In the genomic region with DNA sequence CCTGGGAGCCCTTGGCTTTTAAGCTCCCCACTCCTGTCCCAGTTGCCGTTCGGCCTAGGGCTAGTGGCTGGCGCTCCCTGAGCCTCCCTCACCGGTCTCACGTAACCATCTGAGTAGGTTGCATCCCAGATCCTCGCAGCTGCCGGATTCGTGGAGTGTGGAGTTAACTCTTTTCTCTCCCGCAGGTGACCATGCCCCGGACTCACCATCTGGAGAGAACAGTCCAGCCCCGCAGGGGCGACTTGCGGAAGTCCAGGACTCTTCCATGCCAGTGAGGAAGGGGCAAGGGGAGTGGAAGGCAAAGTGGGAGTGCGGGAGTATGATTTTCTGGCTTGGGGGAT, we compare ENCODE assay signal across 1 cellular context.
A peak's percentile ranks its signal among the peaks of the same experiment; 100 is the strongest.
TF ChIP-seq lines count a peak whose summit lies in the region.

No MANE protein-coding gene starts in this region.

TF ChIP-seq in HepG2, 621 proteins besides CTCF, POLR2A, EP300 and RAD21 (continues in another document):
- TF ChIP-seq MED13 (CRISPR knock-in tag; IDR thresholded peaks at IDR 0.05) (no peak), ZKSCAN5 (CRISPR knock-in tag; IDR thresholded peaks at IDR 0.05) (no peak), ZNF569 (CRISPR knock-in tag; IDR thresholded peaks at IDR 0.05; ENCODE audit: borderline replicate concordance) (0 out of 2 replicates have a peak, but pooled peaks have one; percentile 4), ZNF121 (CRISPR knock-in tag; IDR thresholded peaks at IDR 0.05) (no peak), ZNF883 (CRISPR knock-in tag; IDR thresholded peaks at IDR 0.05; ENCODE audit: not compliant biosample characterization) (no peak), ZNF44 (CRISPR knock-in tag; IDR thresholded peaks at IDR 0.05) (0 out of 2 replicates have a peak, but pooled peaks have one; percentile 4), FOXP1 (IDR thresholded peaks at IDR 0.05) (no peak), FOXP1 (CRISPR knock-in tag; IDR thresholded peaks at IDR 0.05) (no peak), SATB2 (CRISPR knock-in tag; IDR thresholded peaks at IDR 0.05) (0 out of 2 replicates have a peak, but pooled peaks have one; percentile 15), TBX2 (CRISPR knock-in tag; IDR thresholded peaks at IDR 0.05; ENCODE audit: borderline replicate concordance) (no peak), ZNF644 (CRISPR knock-in tag; IDR thresholded peaks at IDR 0.05; ENCODE audit: low read depth) (no peak), HNF4A (CRISPR knock-in tag; IDR thresholded peaks at IDR 0.05) (no peak), PHF5A (CRISPR knock-in tag; IDR thresholded peaks at IDR 0.05; ENCODE audit: low read depth, unreplicated experiment) (no peak), SOX5 (CRISPR knock-in tag; IDR thresholded peaks at IDR 0.05; ENCODE audit: borderline replicate concordance) (no peak), TARDBP (CRISPR knock-in tag; IDR thresholded peaks at IDR 0.05) (no peak), MYC (CRISPR knock-in tag; IDR thresholded peaks at IDR 0.05; ENCODE audit: borderline replicate concordance) (0 out of 2 replicates have a peak, but pooled peaks have one; percentile 5), SRY (CRISPR knock-in tag; IDR thresholded peaks at IDR 0.05) (no peak), ZNF550 (CRISPR knock-in tag; IDR thresholded peaks at IDR 0.05; ENCODE audit: borderline replicate concordance) (no peak), SMAD3 (CRISPR knock-in tag; IDR thresholded peaks at IDR 0.05) (no peak), GATAD2A (CRISPR knock-in tag; IDR thresholded peaks at IDR 0.05) (no peak), PITX1 (CRISPR knock-in tag; IDR thresholded peaks at IDR 0.05) (no peak), ZNF709 (CRISPR knock-in tag; IDR thresholded peaks at IDR 0.05) (no peak), MLLT10 (CRISPR knock-in tag; IDR thresholded peaks at IDR 0.05) (no peak), SNRNP70 (IDR thresholded peaks at IDR 0.05; ENCODE audit: low read depth, low read length) (no peak), MYNN (CRISPR knock-in tag; IDR thresholded peaks at IDR 0.05; ENCODE audit: low read depth) (no peak), NBN (conservative IDR thresholded peaks at IDR 0.05) (no peak), ZNF501 (CRISPR knock-in tag; IDR thresholded peaks at IDR 0.05) (no peak), TCF12 (IDR thresholded peaks at IDR 0.05) (no peak), TCF12 (CRISPR knock-in tag; IDR thresholded peaks at IDR 0.05) (no peak), ZNF660 (CRISPR knock-in tag; IDR thresholded peaks at IDR 0.05; ENCODE audit: borderline replicate concordance, low read depth) (no peak), SIX1 (CRISPR knock-in tag; IDR thresholded peaks at IDR 0.05; ENCODE audit: borderline replicate concordance) (no peak), POLR2G (IDR thresholded peaks at IDR 0.05; ENCODE audit: low read depth, low read length) (no peak), ZNF652 (CRISPR knock-in tag; IDR thresholded peaks at IDR 0.05; ENCODE audit: borderline replicate concordance, low read depth) (peak; percentile 75), KDM5B (CRISPR knock-in tag; IDR thresholded peaks at IDR 0.05; ENCODE audit: borderline replicate concordance) (no peak), KDM5A (IDR thresholded peaks at IDR 0.05; ENCODE audit: borderline replicate concordance, low read length) (no peak), ZSCAN9 (CRISPR knock-in tag; IDR thresholded peaks at IDR 0.05; ENCODE audit: borderline replicate concordance) (no peak), IRF2 (CRISPR knock-in tag; IDR thresholded peaks at IDR 0.05) (no peak)
- TF ChIP-seq, protein P1, sequence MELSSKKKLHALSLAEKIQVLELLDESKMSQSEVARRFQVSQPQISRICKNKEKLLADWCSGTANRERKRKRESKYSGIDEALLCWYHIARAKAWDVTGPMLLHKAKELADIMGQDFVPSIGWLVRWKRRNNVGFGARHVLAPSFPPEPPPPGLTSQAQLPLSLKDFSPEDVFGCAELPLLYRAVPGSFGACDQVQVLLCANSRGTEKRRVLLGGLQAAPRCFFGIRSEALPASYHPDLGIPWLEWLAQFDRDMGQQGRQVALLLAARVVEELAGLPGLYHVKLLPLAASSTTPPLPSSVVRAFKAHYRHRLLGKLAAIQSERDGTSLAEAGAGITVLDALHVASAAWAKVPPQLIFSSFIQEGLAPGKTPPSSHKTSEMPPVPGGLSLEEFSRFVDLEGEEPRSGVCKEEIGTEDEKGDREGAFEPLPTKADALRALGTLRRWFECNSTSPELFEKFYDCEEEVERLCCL (CRISPR knock-in tag; IDR thresholded peaks at IDR 0.05; ENCODE audit: borderline replicate concordance), result no peak
- TF ChIP-seq, protein P2, sequence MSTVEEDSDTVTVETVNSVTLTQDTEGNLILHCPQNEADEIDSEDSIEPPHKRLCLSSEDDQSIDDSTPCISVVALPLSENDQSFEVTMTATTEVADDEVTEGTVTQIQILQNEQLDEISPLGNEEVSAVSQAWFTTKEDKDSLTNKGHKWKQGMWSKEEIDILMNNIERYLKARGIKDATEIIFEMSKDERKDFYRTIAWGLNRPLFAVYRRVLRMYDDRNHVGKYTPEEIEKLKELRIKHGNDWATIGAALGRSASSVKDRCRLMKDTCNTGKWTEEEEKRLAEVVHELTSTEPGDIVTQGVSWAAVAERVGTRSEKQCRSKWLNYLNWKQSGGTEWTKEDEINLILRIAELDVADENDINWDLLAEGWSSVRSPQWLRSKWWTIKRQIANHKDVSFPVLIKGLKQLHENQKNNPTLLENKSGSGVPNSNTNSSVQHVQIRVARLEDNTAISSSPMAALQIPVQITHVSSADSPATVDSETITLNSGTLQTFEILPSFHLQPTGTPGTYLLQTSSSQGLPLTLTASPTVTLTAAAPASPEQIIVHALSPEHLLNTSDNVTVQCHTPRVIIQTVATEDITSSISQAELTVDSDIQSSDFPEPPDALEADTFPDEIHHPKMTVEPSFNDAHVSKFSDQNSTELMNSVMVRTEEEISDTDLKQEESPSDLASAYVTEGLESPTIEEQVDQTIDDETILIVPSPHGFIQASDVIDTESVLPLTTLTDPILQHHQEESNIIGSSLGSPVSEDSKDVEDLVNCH (CRISPR knock-in tag; IDR thresholded peaks at IDR 0.05), result no peak
- TF ChIP-seq, protein P3, sequence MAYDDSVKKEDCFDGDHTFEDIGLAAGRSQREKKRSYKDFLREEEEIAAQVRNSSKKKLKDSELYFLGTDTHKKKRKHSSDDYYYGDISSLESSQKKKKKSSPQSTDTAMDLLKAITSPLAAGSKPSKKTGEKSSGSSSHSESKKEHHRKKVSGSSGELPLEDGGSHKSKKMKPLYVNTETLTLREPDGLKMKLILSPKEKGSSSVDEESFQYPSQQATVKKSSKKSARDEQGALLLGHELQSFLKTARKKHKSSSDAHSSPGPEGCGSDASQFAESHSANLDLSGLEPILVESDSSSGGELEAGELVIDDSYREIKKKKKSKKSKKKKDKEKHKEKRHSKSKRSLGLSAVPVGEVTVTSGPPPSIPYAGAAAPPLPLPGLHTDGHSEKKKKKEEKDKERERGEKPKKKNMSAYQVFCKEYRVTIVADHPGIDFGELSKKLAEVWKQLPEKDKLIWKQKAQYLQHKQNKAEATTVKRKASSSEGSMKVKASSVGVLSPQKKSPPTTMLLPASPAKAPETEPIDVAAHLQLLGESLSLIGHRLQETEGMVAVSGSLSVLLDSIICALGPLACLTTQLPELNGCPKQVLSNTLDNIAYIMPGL (CRISPR knock-in tag; IDR thresholded peaks at IDR 0.05; ENCODE audit: borderline replicate concordance in 1 of 2, low read depth in 1 of 2), result no peak
- TF ChIP-seq, protein P4, sequence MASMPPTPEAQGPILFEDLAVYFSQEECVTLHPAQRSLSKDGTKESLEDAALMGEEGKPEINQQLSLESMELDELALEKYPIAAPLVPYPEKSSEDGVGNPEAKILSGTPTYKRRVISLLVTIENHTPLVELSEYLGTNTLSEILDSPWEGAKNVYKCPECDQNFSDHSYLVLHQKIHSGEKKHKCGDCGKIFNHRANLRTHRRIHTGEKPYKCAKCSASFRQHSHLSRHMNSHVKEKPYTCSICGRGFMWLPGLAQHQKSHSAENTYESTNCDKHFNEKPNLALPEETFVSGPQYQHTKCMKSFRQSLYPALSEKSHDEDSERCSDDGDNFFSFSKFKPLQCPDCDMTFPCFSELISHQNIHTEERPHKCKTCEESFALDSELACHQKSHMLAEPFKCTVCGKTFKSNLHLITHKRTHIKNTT (CRISPR knock-in tag; IDR thresholded peaks at IDR 0.05), result no peak
- TF ChIP-seq, protein P5, sequence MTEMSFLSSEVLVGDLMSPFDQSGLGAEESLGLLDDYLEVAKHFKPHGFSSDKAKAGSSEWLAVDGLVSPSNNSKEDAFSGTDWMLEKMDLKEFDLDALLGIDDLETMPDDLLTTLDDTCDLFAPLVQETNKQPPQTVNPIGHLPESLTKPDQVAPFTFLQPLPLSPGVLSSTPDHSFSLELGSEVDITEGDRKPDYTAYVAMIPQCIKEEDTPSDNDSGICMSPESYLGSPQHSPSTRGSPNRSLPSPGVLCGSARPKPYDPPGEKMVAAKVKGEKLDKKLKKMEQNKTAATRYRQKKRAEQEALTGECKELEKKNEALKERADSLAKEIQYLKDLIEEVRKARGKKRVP (CRISPR knock-in tag; IDR thresholded peaks at IDR 0.05), result peak in 1 of 2 experiments; percentile 64; a peak in 2 of 4 replicates
- TF ChIP-seq, protein P6, sequence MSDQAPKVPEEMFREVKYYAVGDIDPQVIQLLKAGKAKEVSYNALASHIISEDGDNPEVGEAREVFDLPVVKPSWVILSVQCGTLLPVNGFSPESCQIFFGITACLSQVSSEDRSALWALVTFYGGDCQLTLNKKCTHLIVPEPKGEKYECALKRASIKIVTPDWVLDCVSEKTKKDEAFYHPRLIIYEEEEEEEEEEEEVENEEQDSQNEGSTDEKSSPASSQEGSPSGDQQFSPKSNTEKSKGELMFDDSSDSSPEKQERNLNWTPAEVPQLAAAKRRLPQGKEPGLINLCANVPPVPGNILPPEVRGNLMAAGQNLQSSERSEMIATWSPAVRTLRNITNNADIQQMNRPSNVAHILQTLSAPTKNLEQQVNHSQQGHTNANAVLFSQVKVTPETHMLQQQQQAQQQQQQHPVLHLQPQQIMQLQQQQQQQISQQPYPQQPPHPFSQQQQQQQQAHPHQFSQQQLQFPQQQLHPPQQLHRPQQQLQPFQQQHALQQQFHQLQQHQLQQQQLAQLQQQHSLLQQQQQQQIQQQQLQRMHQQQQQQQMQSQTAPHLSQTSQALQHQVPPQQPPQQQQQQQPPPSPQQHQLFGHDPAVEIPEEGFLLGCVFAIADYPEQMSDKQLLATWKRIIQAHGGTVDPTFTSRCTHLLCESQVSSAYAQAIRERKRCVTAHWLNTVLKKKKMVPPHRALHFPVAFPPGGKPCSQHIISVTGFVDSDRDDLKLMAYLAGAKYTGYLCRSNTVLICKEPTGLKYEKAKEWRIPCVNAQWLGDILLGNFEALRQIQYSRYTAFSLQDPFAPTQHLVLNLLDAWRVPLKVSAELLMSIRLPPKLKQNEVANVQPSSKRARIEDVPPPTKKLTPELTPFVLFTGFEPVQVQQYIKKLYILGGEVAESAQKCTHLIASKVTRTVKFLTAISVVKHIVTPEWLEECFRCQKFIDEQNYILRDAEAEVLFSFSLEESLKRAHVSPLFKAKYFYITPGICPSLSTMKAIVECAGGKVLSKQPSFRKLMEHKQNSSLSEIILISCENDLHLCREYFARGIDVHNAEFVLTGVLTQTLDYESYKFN (CRISPR knock-in tag; conservative IDR thresholded peaks at IDR 0.05), result no peak
- TF ChIP-seq, protein P7, sequence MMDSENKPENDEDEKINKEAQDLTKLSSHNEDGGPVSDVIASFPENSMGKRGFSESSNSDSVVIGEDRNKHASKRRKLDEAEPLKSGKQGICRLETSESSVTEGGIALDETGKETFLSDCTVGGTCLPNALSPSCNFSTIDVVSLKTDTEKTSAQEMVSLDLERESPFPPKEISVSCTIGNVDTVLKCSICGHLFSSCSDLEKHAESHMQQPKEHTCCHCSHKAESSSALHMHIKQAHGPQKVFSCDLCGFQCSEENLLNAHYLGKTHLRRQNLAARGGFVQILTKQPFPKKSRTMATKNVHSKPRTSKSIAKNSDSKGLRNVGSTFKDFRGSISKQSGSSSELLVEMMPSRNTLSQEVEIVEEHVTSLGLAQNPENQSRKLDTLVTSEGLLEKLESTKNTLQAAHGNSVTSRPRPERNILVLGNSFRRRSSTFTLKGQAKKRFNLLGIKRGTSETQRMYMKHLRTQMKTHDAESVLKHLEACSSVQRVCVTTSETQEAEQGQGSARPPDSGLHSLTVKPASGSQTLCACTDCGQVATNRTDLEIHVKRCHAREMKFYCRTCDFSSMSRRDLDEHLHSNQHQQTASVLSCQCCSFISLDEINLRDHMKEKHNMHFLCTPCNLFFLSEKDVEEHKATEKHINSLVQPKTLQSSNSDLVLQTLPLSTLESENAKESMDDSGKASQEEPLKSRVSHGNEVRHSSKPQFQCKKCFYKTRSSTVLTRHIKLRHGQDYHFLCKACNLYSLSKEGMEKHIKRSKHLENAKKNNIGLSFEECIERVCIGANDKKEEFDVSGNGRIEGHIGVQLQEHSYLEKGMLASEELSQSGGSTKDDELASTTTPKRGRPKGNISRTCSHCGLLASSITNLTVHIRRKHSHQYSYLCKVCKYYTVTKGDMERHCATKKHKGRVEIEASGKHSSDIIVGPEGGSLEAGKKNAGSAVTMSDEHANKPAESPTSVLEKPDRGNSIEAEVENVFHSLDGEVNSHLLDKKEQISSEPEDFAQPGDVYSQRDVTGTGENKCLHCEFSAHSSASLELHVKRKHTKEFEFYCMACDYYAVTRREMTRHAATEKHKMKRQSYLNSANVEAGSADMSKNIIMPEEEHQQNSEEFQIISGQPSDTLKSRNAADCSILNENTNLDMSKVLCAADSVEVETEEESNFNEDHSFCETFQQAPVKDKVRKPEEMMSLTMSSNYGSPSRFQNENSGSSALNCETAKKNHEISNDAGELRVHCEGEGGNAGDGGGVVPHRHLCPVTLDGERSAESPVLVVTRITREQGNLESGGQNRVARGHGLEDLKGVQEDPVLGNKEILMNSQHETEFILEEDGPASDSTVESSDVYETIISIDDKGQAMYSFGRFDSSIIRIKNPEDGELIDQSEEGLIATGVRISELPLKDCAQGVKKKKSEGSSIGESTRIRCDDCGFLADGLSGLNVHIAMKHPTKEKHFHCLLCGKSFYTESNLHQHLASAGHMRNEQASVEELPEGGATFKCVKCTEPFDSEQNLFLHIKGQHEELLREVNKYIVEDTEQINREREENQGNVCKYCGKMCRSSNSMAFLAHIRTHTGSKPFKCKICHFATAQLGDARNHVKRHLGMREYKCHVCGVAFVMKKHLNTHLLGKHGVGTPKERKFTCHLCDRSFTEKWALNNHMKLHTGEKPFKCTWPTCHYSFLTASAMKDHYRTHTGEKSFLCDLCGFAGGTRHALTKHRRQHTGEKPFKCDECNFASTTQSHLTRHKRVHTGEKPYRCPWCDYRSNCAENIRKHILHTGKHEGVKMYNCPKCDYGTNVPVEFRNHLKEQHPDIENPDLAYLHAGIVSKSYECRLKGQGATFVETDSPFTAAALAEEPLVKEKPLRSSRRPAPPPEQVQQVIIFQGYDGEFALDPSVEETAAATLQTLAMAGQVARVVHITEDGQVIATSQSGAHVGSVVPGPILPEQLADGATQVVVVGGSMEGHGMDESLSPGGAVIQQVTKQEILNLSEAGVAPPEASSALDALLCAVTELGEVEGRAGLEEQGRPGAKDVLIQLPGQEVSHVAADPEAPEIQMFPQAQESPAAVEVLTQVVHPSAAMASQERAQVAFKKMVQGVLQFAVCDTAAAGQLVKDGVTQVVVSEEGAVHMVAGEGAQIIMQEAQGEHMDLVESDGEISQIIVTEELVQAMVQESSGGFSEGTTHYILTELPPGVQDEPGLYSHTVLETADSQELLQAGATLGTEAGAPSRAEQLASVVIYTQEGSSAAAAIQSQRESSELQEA (CRISPR knock-in tag; IDR thresholded peaks at IDR 0.05; ENCODE audit: not compliant biosample characterization), result no peak
